8 cellular contexts compared by ENCODE assay signal in genomic region chr5:132238169-132238744, GRCh38. TPM values are rescaled to one million over a fixed set of nuclear protein-coding genes. Genes with fewer than 3 reads are reported as not detected.
DNase-seq lines count a peak whose midpoint lies in the region; ATAC-seq and TF ChIP-seq lines count a peak whose summit lies in the region.

No MANE protein-coding gene starts in this region.

- TF ChIP-seq CTCF in esophagus muscularis mucosa (IDR thresholded peaks at IDR 0.05), result peak; percentile 76 to 91 (median 83)
- peak; percentile 46 to 87 (median 72) for TF ChIP-seq CTCF in thyroid gland (IDR thresholded peaks at IDR 0.05)

- H3K27me3 ChIP-seq in esophagus muscularis mucosa (no peaks in the 10 kb centered on the region), thyroid gland (no peaks in the 10 kb centered on the region)

- intact Hi-C loops in esophagus muscularis mucosa (cut with DNase I) (loop anchor here (5.0 kb wide), 2 partner anchors 34 to 54 kb away; partner anchors contain the start of gene SLC22A4), thyroid gland (cut with DNase I) (loop anchor here (10.0 kb wide), 1 partner anchor 267 kb away; no protein-coding TSS in a partner anchor)

- TF ChIP-seq EP300 in esophagus muscularis mucosa (IDR thresholded peaks at IDR 0.05), result no peak

- 25% methylated on average over 1 of the region's 1 CpG for WGBS in esophagus muscularis mucosa
- WGBS in thyroid gland, 2 donors, result 0% methylated on average over 1 of the region's 1 CpG

- peaks cover 0 to 7% (median 0%) of the 10 kb centered on the region in 4 donors for H3K4me1 ChIP-seq in esophagus muscularis mucosa
- H3K4me1 ChIP-seq in thyroid gland, result no peaks in the 10 kb centered on the region

- ATAC-seq in HG03135 (IDR thresholded peaks at IDR 0.05; ENCODE audit: unreplicated experiment), result peak; percentile 71

- TF ChIP-seq POLR2A in esophagus muscularis mucosa (IDR thresholded peaks at IDR 0.05; ENCODE audit: low read depth) (no peak), thyroid gland (IDR thresholded peaks at IDR 0.05) (no peak)

- H3K4me3 ChIP-seq in esophagus muscularis mucosa, result no peak overlapping the region
- H3K4me3 ChIP-seq in thyroid gland (replicated peaks in 1 of 3), result no peak overlapping the region

- H3K36me3 ChIP-seq in esophagus muscularis mucosa (no peaks in the 10 kb centered on the region), thyroid gland (no peaks in the 10 kb centered on the region)

- DNase-seq in SHP77 (lab: John Stamatoyannopoulos, UW), result peak; percentile 11 to 57
- DNase-seq in SHP77 treated with DMSO at 0.1 percent for 48 hours (lab: John Stamatoyannopoulos, UW), result no peak
- DNase-seq in NOMO-1 treated with dmso at 0.1 percent for 144 hours (lab: John Stamatoyannopoulos, UW; ENCODE audit: unreplicated experiment), result peak; percentile 9
- DNase-seq in activated T-cell treated with anti-CD3 and anti-CD28 coated beads for 24 hours (ENCODE audit: low read depth), result peak; percentile 71
- DNase-seq in esophagus muscularis mucosa (ENCODE audit: extremely low spot score), result no peak
- DNase-seq in nucleus accumbens (lab: John Stamatoyannopoulos, UW), result peak in 40 of 56 donors; percentile 15 to 89 (median 48)
- peak; percentile 73 to 75 for DNase-seq in thyroid gland

- H3K9me3 ChIP-seq in esophagus muscularis mucosa, result no peaks in the 10 kb centered on the region
- no peaks in the 10 kb centered on the region for H3K9me3 ChIP-seq in thyroid gland

- no peak overlapping the region for H3K27ac ChIP-seq in esophagus muscularis mucosa (replicated peaks in 1 of 4)
- no peak overlapping the region for H3K27ac ChIP-seq in thyroid gland

RNA-seq across cellular contexts. Expression of gene P4HA2, which starts 10.6 kb away (rescaled TPM):
- total RNA-seq in esophagus muscularis mucosa, result 10 to 100 TPM; 28.8 to 44.7 (median 30.8) TPM
- total RNA-seq in thyroid gland, result 10 to 100 TPM; 21.3 to 32.0 (median 29.6) TPM

RNA-seq across cellular contexts. Expression of gene PDLIM4, which starts 19.2 kb away (rescaled TPM):
- 100 to 1,000 TPM in 3 of 4 donors, 10 to 100 TPM in 1; 59.4 to 199 (median 134) TPM for total RNA-seq in esophagus muscularis mucosa
- total RNA-seq in thyroid gland, result 10 to 100 TPM in 2 of 4 donors, 1 to 10 TPM in 2; 6.0 to 25.4 (median 13.3) TPM

RNA-seq across cellular contexts. Expression of gene SLC22A4, which starts 55.9 kb away (rescaled TPM):
- 1 to 10 TPM in 2 of 4 donors, under 1 TPM in 2; 0.42 to 1.7 (median 1.0) TPM for total RNA-seq in esophagus muscularis mucosa
- total RNA-seq in thyroid gland, result under 1 TPM in 2 of 4 donors, not detected in 2; 0.54 to 0.78 TPM

Comparison
In these comparisons a context has a peak if more than half of its experiments do, and no peak if none do; other contexts are left out.
1. DNase-seq: peak in SHP77 (2 of 2), NOMO-1 treated with dmso at 0.1 percent for 144 hours (single experiment), activated T-cell treated with anti-CD3 and anti-CD28 coated beads for 24 hours (single experiment), nucleus accumbens (40 of 56) and thyroid gland (2 of 2); none in SHP77 treated with DMSO at 0.1 percent for 48 hours (single experiment) and esophagus muscularis mucosa (single experiment).